Comparison of ENCODE assay signal across 1 cellular context in the genomic region with DNA sequence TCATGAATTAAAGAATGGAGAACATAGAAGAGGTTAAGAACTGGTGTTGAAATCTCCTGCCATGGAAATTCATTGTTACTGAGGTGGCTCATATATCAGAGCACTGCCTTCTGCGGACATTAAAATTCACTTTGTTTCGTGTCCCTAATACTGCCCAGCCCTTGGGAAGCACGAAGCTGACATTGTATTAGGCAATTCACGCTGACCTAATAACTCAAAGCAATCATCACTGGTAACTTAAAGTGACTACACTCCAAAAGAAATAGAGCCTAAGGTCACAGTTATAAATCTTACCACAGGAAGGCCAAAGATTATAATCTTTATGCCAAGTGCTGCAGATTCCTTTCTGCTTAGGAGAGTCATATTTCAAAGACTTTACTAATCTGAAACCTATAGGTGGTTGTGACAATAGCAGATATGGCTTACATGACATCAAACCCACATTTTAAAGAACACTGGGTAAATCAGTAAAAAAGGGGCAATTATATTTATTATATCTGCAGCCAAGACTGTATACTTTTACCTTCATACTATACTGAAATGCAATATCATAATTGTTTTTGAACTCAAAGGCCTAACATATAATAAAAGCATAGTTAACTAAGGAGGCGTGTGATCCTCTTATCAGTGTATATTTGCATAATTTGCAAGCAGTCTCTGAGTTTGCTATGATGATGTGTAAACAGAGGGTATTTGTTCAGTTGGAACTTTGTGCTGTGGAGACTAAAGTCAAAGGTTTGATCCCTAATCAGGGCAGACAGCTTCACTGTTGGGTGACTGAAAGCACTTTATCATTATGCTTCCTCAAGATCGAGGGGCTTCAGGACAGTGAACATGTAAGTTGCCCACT.
TF ChIP-seq lines count a peak whose summit lies in the region.

No MANE protein-coding gene starts in this region.

TF ChIP-seq in HepG2, 621 proteins besides CTCF, POLR2A, EP300 and RAD21 (continued from another document and continues in another):
- TF ChIP-seq, protein P1, sequence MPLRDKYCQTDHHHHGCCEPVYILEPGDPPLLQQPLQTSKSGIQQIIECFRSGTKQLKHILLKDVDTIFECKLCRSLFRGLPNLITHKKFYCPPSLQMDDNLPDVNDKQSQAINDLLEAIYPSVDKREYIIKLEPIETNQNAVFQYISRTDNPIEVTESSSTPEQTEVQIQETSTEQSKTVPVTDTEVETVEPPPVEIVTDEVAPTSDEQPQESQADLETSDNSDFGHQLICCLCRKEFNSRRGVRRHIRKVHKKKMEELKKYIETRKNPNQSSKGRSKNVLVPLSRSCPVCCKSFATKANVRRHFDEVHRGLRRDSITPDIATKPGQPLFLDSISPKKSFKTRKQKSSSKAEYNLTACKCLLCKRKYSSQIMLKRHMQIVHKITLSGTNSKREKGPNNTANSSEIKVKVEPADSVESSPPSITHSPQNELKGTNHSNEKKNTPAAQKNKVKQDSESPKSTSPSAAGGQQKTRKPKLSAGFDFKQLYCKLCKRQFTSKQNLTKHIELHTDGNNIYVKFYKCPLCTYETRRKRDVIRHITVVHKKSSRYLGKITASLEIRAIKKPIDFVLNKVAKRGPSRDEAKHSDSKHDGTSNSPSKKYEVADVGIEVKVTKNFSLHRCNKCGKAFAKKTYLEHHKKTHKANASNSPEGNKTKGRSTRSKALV (CRISPR knock-in tag; IDR thresholded peaks at IDR 0.05): no peak; the same call in 1 of the 2 replicates
- TF ChIP-seq, protein P2, sequence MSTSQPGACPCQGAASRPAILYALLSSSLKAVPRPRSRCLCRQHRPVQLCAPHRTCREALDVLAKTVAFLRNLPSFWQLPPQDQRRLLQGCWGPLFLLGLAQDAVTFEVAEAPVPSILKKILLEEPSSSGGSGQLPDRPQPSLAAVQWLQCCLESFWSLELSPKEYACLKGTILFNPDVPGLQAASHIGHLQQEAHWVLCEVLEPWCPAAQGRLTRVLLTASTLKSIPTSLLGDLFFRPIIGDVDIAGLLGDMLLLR (CRISPR knock-in tag; IDR thresholded peaks at IDR 0.05): no peak
- TF ChIP-seq, protein P3, sequence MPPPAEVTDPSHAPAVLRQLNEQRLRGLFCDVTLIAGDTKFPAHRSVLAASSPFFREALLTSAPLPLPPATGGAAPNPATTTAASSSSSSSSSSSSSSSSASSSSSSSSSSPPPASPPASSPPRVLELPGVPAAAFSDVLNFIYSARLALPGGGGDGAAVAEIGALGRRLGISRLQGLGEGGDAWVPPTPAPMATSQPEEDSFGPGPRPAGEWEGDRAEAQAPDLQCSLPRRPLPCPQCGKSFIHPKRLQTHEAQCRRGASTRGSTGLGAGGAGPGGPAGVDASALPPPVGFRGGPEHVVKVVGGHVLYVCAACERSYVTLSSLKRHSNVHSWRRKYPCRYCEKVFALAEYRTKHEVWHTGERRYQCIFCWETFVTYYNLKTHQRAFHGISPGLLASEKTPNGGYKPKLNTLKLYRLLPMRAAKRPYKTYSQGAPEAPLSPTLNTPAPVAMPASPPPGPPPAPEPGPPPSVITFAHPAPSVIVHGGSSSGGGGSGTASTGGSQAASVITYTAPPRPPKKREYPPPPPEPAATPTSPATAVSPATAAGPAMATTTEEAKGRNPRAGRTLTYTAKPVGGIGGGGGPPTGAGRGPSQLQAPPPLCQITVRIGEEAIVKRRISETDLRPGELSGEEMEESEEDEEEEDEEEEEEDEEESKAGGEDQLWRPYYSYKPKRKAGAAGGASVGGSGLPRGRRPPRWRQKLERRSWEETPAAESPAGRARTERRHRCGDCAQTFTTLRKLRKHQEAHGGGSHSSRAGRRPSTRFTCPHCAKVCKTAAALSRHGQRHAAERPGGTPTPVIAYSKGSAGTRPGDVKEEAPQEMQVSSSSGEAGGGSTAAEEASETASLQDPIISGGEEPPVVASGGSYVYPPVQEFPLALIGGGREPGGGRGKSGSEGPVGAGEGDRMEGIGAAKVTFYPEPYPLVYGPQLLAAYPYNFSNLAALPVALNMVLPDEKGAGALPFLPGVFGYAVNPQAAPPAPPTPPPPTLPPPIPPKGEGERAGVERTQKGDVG (CRISPR knock-in tag; IDR thresholded peaks at IDR 0.05; ENCODE audit: borderline replicate concordance): no peak
- TF ChIP-seq KLF6 (CRISPR knock-in tag; IDR thresholded peaks at IDR 0.05) (0 out of 2 replicates have a peak, but pooled peaks have one; percentile 31), PHF21A (CRISPR knock-in tag; IDR thresholded peaks at IDR 0.05) (peak; percentile 71), ZNF724P (CRISPR knock-in tag; IDR thresholded peaks at IDR 0.05; ENCODE audit: borderline replicate concordance) (no peak), MED1 (CRISPR knock-in tag; IDR thresholded peaks at IDR 0.05) (peak; percentile 83), HOXA3 (CRISPR knock-in tag; IDR thresholded peaks at IDR 0.05) (0 out of 2 replicates have a peak, but pooled peaks have one; percentile 28), THAP11 (CRISPR knock-in tag; IDR thresholded peaks at IDR 0.05) (0 out of 2 replicates have a peak, but pooled peaks have one; percentile 39), ZNF841 (CRISPR knock-in tag; IDR thresholded peaks at IDR 0.05; ENCODE audit: borderline replicate concordance) (no peak), RAD51 (IDR thresholded peaks at IDR 0.05; ENCODE audit: borderline replicate concordance) (no peak), SIN3B (IDR thresholded peaks at IDR 0.05; ENCODE audit: low read length) (no peak), FOXP1 (IDR thresholded peaks at IDR 0.05) (peak; percentile 67; the same call in 1 of the 2 replicates), FOXP1 (CRISPR knock-in tag; IDR thresholded peaks at IDR 0.05) (peak; percentile 86), ZNF792 (CRISPR knock-in tag; IDR thresholded peaks at IDR 0.05) (0 out of 2 replicates have a peak, but pooled peaks have one; percentile 60), FOXM1 (CRISPR knock-in tag; IDR thresholded peaks at IDR 0.05) (no peak), ZNF253 (CRISPR knock-in tag; IDR thresholded peaks at IDR 0.05; ENCODE audit: borderline replicate concordance) (no peak), TGIF2 (CRISPR knock-in tag; IDR thresholded peaks at IDR 0.05) (0 out of 2 replicates have a peak, but pooled peaks have one; percentile 21), POLR2AphosphoS5 (IDR thresholded peaks at IDR 0.05; ENCODE audit: low read depth, low read length) (peak; percentile 93), SMAD3 (CRISPR knock-in tag; IDR thresholded peaks at IDR 0.05) (0 out of 2 replicates have a peak, but pooled peaks have one; percentile 37), ARNT (IDR thresholded peaks at IDR 0.05) (no peak), KDM1A (CRISPR knock-in tag; IDR thresholded peaks at IDR 0.05) (0 out of 2 replicates have a peak, but pooled peaks have one; percentile 16), ZNF441 (CRISPR knock-in tag; IDR thresholded peaks at IDR 0.05; ENCODE audit: borderline replicate concordance) (no peak), FLYWCH1 (CRISPR knock-in tag; IDR thresholded peaks at IDR 0.05) (no peak), TEAD3 (CRISPR knock-in tag; optimal IDR thresholded peaks at IDR 0.05; ENCODE audit: borderline replicate concordance) (peak; percentile 76), SOX13 (IDR thresholded peaks at IDR 0.05) (peak; percentile 75), SOX13 (CRISPR knock-in tag; conservative IDR thresholded peaks at IDR 0.05 in 1 of 2, IDR thresholded peaks at IDR 0.05 in 1 of 2) (peak in 1 of 2 experiments; percentile 80; a peak in 2 of 4 replicates), HOXA9 (CRISPR knock-in tag; IDR thresholded peaks at IDR 0.05; ENCODE audit: borderline replicate concordance) (no peak), ZSCAN30 (CRISPR knock-in tag; IDR thresholded peaks at IDR 0.05) (no peak), YEATS4 (CRISPR knock-in tag; IDR thresholded peaks at IDR 0.05; ENCODE audit: borderline replicate concordance) (peak; percentile 53)
- TF ChIP-seq, protein P4, sequence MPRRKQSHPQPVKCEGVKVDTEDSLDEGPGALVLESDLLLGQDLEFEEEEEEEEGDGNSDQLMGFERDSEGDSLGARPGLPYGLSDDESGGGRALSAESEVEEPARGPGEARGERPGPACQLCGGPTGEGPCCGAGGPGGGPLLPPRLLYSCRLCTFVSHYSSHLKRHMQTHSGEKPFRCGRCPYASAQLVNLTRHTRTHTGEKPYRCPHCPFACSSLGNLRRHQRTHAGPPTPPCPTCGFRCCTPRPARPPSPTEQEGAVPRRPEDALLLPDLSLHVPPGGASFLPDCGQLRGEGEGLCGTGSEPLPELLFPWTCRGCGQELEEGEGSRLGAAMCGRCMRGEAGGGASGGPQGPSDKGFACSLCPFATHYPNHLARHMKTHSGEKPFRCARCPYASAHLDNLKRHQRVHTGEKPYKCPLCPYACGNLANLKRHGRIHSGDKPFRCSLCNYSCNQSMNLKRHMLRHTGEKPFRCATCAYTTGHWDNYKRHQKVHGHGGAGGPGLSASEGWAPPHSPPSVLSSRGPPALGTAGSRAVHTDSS (CRISPR knock-in tag; conservative IDR thresholded peaks at IDR 0.05): no peak
- TF ChIP-seq, protein P5, sequence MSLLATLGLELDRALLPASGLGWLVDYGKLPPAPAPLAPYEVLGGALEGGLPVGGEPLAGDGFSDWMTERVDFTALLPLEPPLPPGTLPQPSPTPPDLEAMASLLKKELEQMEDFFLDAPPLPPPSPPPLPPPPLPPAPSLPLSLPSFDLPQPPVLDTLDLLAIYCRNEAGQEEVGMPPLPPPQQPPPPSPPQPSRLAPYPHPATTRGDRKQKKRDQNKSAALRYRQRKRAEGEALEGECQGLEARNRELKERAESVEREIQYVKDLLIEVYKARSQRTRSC (CRISPR knock-in tag; IDR thresholded peaks at IDR 0.05; ENCODE audit: low read depth): no peak
- TF ChIP-seq, protein P6, sequence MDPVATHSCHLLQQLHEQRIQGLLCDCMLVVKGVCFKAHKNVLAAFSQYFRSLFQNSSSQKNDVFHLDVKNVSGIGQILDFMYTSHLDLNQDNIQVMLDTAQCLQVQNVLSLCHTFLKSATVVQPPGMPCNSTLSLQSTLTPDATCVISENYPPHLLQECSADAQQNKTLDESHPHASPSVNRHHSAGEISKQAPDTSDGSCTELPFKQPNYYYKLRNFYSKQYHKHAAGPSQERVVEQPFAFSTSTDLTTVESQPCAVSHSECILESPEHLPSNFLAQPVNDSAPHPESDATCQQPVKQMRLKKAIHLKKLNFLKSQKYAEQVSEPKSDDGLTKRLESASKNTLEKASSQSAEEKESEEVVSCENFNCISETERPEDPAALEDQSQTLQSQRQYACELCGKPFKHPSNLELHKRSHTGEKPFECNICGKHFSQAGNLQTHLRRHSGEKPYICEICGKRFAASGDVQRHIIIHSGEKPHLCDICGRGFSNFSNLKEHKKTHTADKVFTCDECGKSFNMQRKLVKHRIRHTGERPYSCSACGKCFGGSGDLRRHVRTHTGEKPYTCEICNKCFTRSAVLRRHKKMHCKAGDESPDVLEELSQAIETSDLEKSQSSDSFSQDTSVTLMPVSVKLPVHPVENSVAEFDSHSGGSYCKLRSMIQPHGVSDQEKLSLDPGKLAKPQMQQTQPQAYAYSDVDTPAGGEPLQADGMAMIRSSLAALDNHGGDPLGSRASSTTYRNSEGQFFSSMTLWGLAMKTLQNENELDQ (CRISPR knock-in tag; IDR thresholded peaks at IDR 0.05; ENCODE audit: borderline replicate concordance): no peak
- TF ChIP-seq, protein P7, sequence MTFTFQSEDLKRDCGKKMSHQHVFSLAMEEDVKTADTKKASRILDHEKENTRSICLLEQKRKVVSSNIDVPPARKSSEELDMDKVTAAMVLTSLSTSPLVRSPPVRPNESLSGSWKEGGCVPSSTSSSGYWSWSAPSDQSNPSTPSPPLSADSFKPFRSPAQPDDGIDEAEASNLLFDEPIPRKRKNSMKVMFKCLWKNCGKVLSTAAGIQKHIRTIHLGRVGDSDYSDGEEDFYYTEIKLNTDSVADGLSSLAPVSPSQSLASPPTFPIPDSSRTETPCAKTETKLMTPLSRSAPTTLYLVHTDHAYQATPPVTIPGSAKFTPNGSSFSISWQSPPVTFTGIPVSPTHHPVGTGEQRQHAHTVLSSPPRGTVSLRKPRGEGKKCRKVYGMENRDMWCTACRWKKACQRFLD (CRISPR knock-in tag; IDR thresholded peaks at IDR 0.05; ENCODE audit: borderline replicate concordance): no peak
- TF ChIP-seq, protein P8, sequence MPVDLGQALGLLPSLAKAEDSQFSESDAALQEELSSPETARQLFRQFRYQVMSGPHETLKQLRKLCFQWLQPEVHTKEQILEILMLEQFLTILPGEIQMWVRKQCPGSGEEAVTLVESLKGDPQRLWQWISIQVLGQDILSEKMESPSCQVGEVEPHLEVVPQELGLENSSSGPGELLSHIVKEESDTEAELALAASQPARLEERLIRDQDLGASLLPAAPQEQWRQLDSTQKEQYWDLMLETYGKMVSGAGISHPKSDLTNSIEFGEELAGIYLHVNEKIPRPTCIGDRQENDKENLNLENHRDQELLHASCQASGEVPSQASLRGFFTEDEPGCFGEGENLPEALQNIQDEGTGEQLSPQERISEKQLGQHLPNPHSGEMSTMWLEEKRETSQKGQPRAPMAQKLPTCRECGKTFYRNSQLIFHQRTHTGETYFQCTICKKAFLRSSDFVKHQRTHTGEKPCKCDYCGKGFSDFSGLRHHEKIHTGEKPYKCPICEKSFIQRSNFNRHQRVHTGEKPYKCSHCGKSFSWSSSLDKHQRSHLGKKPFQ (CRISPR knock-in tag; IDR thresholded peaks at IDR 0.05; ENCODE audit: insufficient replicate concordance): peak; percentile 31
- TF ChIP-seq, protein P9, sequence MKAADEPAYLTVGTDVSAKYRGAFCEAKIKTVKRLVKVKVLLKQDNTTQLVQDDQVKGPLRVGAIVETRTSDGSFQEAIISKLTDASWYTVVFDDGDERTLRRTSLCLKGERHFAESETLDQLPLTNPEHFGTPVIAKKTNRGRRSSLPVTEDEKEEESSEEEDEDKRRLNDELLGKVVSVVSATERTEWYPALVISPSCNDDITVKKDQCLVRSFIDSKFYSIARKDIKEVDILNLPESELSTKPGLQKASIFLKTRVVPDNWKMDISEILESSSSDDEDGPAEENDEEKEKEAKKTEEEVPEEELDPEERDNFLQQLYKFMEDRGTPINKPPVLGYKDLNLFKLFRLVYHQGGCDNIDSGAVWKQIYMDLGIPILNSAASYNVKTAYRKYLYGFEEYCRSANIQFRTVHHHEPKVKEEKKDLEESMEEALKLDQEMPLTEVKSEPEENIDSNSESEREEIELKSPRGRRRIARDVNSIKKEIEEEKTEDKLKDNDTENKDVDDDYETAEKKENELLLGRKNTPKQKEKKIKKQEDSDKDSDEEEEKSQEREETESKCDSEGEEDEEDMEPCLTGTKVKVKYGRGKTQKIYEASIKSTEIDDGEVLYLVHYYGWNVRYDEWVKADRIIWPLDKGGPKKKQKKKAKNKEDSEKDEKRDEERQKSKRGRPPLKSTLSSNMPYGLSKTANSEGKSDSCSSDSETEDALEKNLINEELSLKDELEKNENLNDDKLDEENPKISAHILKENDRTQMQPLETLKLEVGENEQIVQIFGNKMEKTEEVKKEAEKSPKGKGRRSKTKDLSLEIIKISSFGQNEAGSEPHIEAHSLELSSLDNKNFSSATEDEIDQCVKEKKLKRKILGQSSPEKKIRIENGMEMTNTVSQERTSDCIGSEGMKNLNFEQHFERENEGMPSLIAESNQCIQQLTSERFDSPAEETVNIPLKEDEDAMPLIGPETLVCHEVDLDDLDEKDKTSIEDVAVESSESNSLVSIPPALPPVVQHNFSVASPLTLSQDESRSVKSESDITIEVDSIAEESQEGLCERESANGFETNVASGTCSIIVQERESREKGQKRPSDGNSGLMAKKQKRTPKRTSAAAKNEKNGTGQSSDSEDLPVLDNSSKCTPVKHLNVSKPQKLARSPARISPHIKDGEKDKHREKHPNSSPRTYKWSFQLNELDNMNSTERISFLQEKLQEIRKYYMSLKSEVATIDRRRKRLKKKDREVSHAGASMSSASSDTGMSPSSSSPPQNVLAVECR (CRISPR knock-in tag; IDR thresholded peaks at IDR 0.05; ENCODE audit: borderline replicate concordance): peak; percentile 46; the same call in 1 of the 2 replicates
